Comparison of ENCODE assay signal across 8 cellular contexts in genomic region chr6:35048631-35049083, GRCh38.
DNase-seq lines count a peak whose midpoint lies in the region; ATAC-seq, FAIRE-seq and TF ChIP-seq lines count a peak whose summit lies in the region.

No MANE protein-coding gene starts in this region.

- intact Hi-C loops in adrenal gland (cut with DNase I), result no loop called here

- 28 to 53% (median 49%) methylated on average over 2 to 11 of the region's 11 CpGs for WGBS in adrenal gland, 4 donors

- H3K36me3 ChIP-seq in KMS-11 (ENCODE audit: insufficient read depth) (no peaks in the 10 kb centered on the region), adrenal gland (replicated peaks in 1 of 2) (peaks cover 0 to 9% of the 10 kb centered on the region in 2 donors)

- H3K79me2 ChIP-seq in KMS-11 (ENCODE audit: insufficient read depth, low read depth), result no peaks in the 10 kb centered on the region; the same call in 1 of the 2 replicates

- H3K4me3 Mint-ChIP-seq in stimulated activated naive B cell treated with anti-CD40 and anti-IgM and Interleukin-4, amounts not matched to agents 10 μg/mL and 1 μg/mL and 100 μg/mL, for 72 hours, result no peak overlapping the region

- peaks cover 5 to 8% of the 10 kb centered on the region in 2 donors for H3K36me3 Mint-ChIP-seq in stimulated activated naive B cell treated with anti-CD40 and anti-IgM and Interleukin-4, amounts not matched to agents 10 μg/mL and 1 μg/mL and 100 μg/mL, for 72 hours

- H3K27me3 ChIP-seq in KMS-11 (ENCODE audit: insufficient read depth, low read depth) (no peaks in the 10 kb centered on the region), adrenal gland (no peaks in the 10 kb centered on the region)

- H3K27me3 Mint-ChIP-seq in stimulated activated naive B cell treated with anti-CD40 and anti-IgM and Interleukin-4, amounts not matched to agents 10 μg/mL and 1 μg/mL and 100 μg/mL, for 72 hours, result no peaks in the 10 kb centered on the region

- TF ChIP-seq CTCF in KMS-11 (conservative IDR thresholded peaks at IDR 0.05; ENCODE audit: low read depth, low read length) (peak; percentile 38; the same call in 1 of the 2 replicates), adrenal gland (IDR thresholded peaks at IDR 0.05) (peak in 3 of 6 experiments; percentile 9 to 26 (median 9))

- H3K4me3 ChIP-seq in KMS-11 (IDR thresholded peaks at IDR 0.05; ENCODE audit: insufficient read depth, low read depth, low read length), result no peak overlapping the region
- peak overlapping the region in 1 of 4 donors; percentile 14 for H3K4me3 ChIP-seq in adrenal gland

- FAIRE-seq in RCC 7860 (lab: Jason Lieb, UNC), result no peak

- peak; percentile 79 to 87 for ATAC-seq in stimulated activated naive B cell treated with anti-CD40 and anti-IgM and Interleukin-4, amounts not matched to agents 10 μg/mL and 1 μg/mL and 100 μg/mL, for 72 hours (replicated peaks)
- ATAC-seq in GM21526 (IDR thresholded peaks at IDR 0.05; ENCODE audit: low FRiP score, unreplicated experiment) (no peak), HG02885 (IDR thresholded peaks at IDR 0.05; ENCODE audit: poor library complexity, unreplicated experiment) (no peak)

- no peaks in the 10 kb centered on the region for H4K20me1 ChIP-seq in KMS-11 (ENCODE audit: insufficient read depth)

- peak; percentile 85 for DNase-seq in Ammon's horn (ENCODE audit: low spot score)
- peak; percentile 56 to 84 (median 59) for DNase-seq in adrenal gland
- DNase-seq in inferior parietal cortex (ENCODE audit: extremely low spot score), result peak; percentile 66
- peak; percentile 2 for DNase-seq in stimulated activated naive B cell treated with anti-CD40 and anti-IgM and Interleukin-4, amounts not matched to agents 10 μg/mL and 1 μg/mL and 100 μg/mL, for 72 hours
- no peak for DNase-seq in RCC 7860 (ENCODE audit: low spot score)

- peak overlapping the region; percentile 64 for H2AFZ ChIP-seq in KMS-11 (ENCODE audit: low read depth)

- no peaks in the 10 kb centered on the region for H3K9me3 Mint-ChIP-seq in stimulated activated naive B cell treated with anti-CD40 and anti-IgM and Interleukin-4, amounts not matched to agents 10 μg/mL and 1 μg/mL and 100 μg/mL, for 72 hours

- H3K27ac ChIP-seq in KMS-11 (peak overlapping the region; percentile 99), adrenal gland (peak overlapping the region; percentile 69 to 96 (median 88))

- peaks cover 15 to 23% of the 10 kb centered on the region in 2 donors for H3K4me1 Mint-ChIP-seq in stimulated activated naive B cell treated with anti-CD40 and anti-IgM and Interleukin-4, amounts not matched to agents 10 μg/mL and 1 μg/mL and 100 μg/mL, for 72 hours

- no peak overlapping the region for H3K27ac Mint-ChIP-seq in stimulated activated naive B cell treated with anti-CD40 and anti-IgM and Interleukin-4, amounts not matched to agents 10 μg/mL and 1 μg/mL and 100 μg/mL, for 72 hours

- H3K9me3 ChIP-seq in adrenal gland (replicated peaks in 1 of 3), result no peaks in the 10 kb centered on the region

- peak in 1 of 2 donors; percentile 12 for TF ChIP-seq POLR2A in adrenal gland (IDR thresholded peaks at IDR 0.05)

- peak overlapping the region; percentile 74 for H3K4me2 ChIP-seq in KMS-11

- H3K4me1 ChIP-seq in KMS-11 (ENCODE audit: low read depth, poor library complexity, severe bottlenecking), result peaks cover 91% of the 10 kb centered on the region
- peaks cover 62 to 96% of the 10 kb centered on the region in 2 donors for H3K4me1 ChIP-seq in adrenal gland (replicated peaks in 1 of 2)

- peak overlapping the region; percentile 87 for H3K9ac ChIP-seq in KMS-11

Comparison
In these comparisons a context has a peak if more than half of its experiments do, and no peak if none do; other contexts are left out.
1. ATAC-seq: peak in stimulated activated naive B cell treated with anti-CD40 and anti-IgM and Interleukin-4, amounts not matched to agents 10 μg/mL and 1 μg/mL and 100 μg/mL, for 72 hours (2 of 2); none in GM21526 (single experiment) and HG02885 (single experiment).